ENCODE assay signal across 8 cellular contexts in genomic region chr15:33737687-33738606, GRCh38.
DNase-seq lines count a peak whose midpoint lies in the region; FAIRE-seq and TF ChIP-seq lines count a peak whose summit lies in the region.

No MANE protein-coding gene starts in this region.

- no peak overlapping the region for H3K27ac Mint-ChIP-seq in astrocyte (ENCODE audit: unreplicated experiment)

- no peak overlapping the region for H3K27ac ChIP-seq in astrocyte (ENCODE audit: low read depth, low read length)

- H3K36me3 ChIP-seq in astrocyte (ENCODE audit: insufficient read depth, low read length) (no peaks in the 10 kb centered on the region), iPS-15b (ENCODE audit: control insufficient read depth, insufficient read depth, low read length) (no peaks in the 10 kb centered on the region)

- H3K27me3 Mint-ChIP-seq in astrocyte (ENCODE audit: low read depth, unreplicated experiment), result peaks cover 10% of the 10 kb centered on the region

- H3K36me3 Mint-ChIP-seq in astrocyte (ENCODE audit: low read depth, unreplicated experiment), result no peaks in the 10 kb centered on the region

- H3K4me3 Mint-ChIP-seq in astrocyte (ENCODE audit: unreplicated experiment), result no peak overlapping the region

- TF ChIP-seq CTCF in astrocyte (IDR thresholded peaks at IDR 0.05; ENCODE audit: insufficient read depth, low read depth, low read length), result peak; percentile 68

- H3K9me3 Mint-ChIP-seq in astrocyte (ENCODE audit: unreplicated experiment), result no peaks in the 10 kb centered on the region

- H3K9me3 ChIP-seq in astrocyte (ENCODE audit: insufficient read depth, low read depth, low read length), result no peaks in the 10 kb centered on the region
- no peaks in the 10 kb centered on the region for H3K9me3 ChIP-seq in iPS-15b (ENCODE audit: control insufficient read depth, insufficient read depth, low read length)

- no peaks in the 10 kb centered on the region for H4K20me1 ChIP-seq in astrocyte (ENCODE audit: insufficient read depth, low read length)

- H3K4me1 ChIP-seq in astrocyte (ENCODE audit: insufficient read depth, low read length) (no peaks in the 10 kb centered on the region), iPS-15b (ENCODE audit: control insufficient read depth, insufficient read depth, low read length) (peaks cover 6% of the 10 kb centered on the region)

- peaks cover 8% of the 10 kb centered on the region for H3K27me3 ChIP-seq in astrocyte (ENCODE audit: insufficient read depth, low read length)
- peaks cover 8% of the 10 kb centered on the region for H3K27me3 ChIP-seq in iPS-15b (ENCODE audit: control insufficient read depth, insufficient read depth, low read length)

- H3K4me3 ChIP-seq in astrocyte (ENCODE audit: insufficient read depth, low read depth, low read length) (no peak overlapping the region), iPS-15b (ENCODE audit: low read depth, low read length) (peak overlapping the region; percentile 67)

- FAIRE-seq in astrocyte (lab: Jason Lieb, UNC), result no peak

- no peak overlapping the region for H3K4me2 ChIP-seq in astrocyte (ENCODE audit: low read length)

- no peak overlapping the region for H3K9ac ChIP-seq in astrocyte (ENCODE audit: low read length)
- H3K9ac ChIP-seq in iPS-15b (ENCODE audit: low read depth, low read length), result no peak overlapping the region

- peak; percentile 59 for DNase-seq in AG20443 (ENCODE audit: low spot score)
- peak; percentile 23 for DNase-seq in GM19238 (ENCODE audit: insufficient read length, low spot score)
- peak; percentile 15 for DNase-seq in NCI-H774 (lab: John Stamatoyannopoulos, UW)
- DNase-seq in astrocyte (ENCODE audit: low read depth), result no peak
- peak; percentile 15 to 23 for DNase-seq in stimulated activated CD4-positive, alpha-beta T cell treated with anti-CD3 and anti-CD28 coated beads, Interleukin-4, amount 100 ng/mL, for 48 hours (ENCODE audit: low read depth in 2 of 2)
- no peak for DNase-seq in T1000 (lab: John Stamatoyannopoulos, UW)
- no peak for DNase-seq in NCI-H1436 (lab: John Stamatoyannopoulos, UW)

- peaks cover 5% of the 10 kb centered on the region for H3K4me1 Mint-ChIP-seq in astrocyte (ENCODE audit: low read depth, unreplicated experiment)

- no peaks in the 10 kb centered on the region for H3K79me2 ChIP-seq in astrocyte (ENCODE audit: insufficient read depth, low read length)

- peak overlapping the region; percentile 5 for H2AFZ ChIP-seq in astrocyte (ENCODE audit: low read depth, low read length)

Comparison
In these comparisons a context has a peak if more than half of its experiments do, and no peak if none do; other contexts are left out.
1. DNase-seq: peak in AG20443 (single experiment), GM19238 (single experiment), NCI-H774 (single experiment) and stimulated activated CD4-positive, alpha-beta T cell treated with anti-CD3 and anti-CD28 coated beads, Interleukin-4, amount 100 ng/mL, for 48 hours (2 of 2); none in astrocyte (single experiment), T1000 (single experiment) and NCI-H1436 (single experiment).